Comparison of ENCODE assay signal across 17 cellular contexts in the genomic region with DNA sequence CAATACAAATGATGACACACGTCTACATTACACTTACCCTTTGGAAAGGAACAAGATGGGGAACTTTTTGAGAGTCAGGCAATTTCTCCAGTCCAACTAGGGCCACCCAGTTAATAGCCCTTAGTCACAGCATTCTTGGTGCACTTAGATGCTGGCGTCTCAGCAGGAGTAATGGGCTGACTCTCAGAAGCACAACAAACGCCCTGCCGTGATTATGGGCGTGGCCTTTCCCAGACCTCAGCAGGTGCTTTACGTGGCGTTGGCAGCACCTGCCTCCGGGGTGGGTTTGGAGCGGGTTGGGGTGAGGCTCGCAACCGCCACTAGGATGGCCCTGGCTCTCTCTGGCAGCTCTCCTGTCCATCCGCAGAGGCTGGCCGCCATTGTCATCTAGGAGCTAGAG.
DNase-seq lines count a peak whose midpoint lies in the region; ATAC-seq and TF ChIP-seq lines count a peak whose summit lies in the region.
"Had no signal": no experiment of that assay in that cellular context is flagged by ENCODE, and none has a peak within 500 bp of the region (broad histone marks: within the 10 kb centered on the region; RNA-seq: fewer than 3 reads in every experiment).

No MANE protein-coding gene starts in this region.

- no peaks in the 10 kb centered on the region for H3K4me1 ChIP-seq in colonic mucosa
- H3K4me1 ChIP-seq in sigmoid colon: no peaks in the 10 kb centered on the region

- no peaks in the 10 kb centered on the region for H3K27me3 ChIP-seq in colonic mucosa
- H3K27me3 ChIP-seq in sigmoid colon: peaks cover 0 to 5% (median 0%) of the 10 kb centered on the region in 3 donors

- 20 to 67% methylated on average over 13 of the region's 13 CpGs for WGBS in sigmoid colon, 2 donors

- H3K4me3 ChIP-seq in colonic mucosa (no peak overlapping the region), sigmoid colon (no peak overlapping the region)
- H3K4me3 ChIP-seq: A549 had no signal

- intact Hi-C loops in colonic mucosa (cut with DNase I) (no loop called here), sigmoid colon (cut with DNase I) (no loop called here)

- peak overlapping the region; percentile 65 for H3K27ac ChIP-seq in colonic mucosa
- H3K27ac ChIP-seq in sigmoid colon: no peak overlapping the region

- H3K9ac ChIP-seq in colonic mucosa (ENCODE audit: low read depth in 2 of 2, low read length in 2 of 2): peak overlapping the region in 1 of 2 donors; percentile 19

- TF ChIP-seq EP300 in sigmoid colon (IDR thresholded peaks at IDR 0.05): no peak

- TF ChIP-seq CTCF in colonic mucosa (IDR thresholded peaks at IDR 0.05): no peak
- no peak for TF ChIP-seq CTCF in sigmoid colon (IDR thresholded peaks at IDR 0.05)

- H3K9me3 ChIP-seq in colonic mucosa (no peaks in the 10 kb centered on the region), sigmoid colon (no peaks in the 10 kb centered on the region)
- H3K9me3 ChIP-seq: A549 had no signal

- DNase-seq in NCI-H146 (lab: John Stamatoyannopoulos, UW): peak; percentile 48
- no peak for DNase-seq in NCI-H146 treated with DMSO at 0.1 percent for 48 hours (lab: John Stamatoyannopoulos, UW; ENCODE audit: unreplicated experiment)
- peak; percentile 6 for DNase-seq in NCI-H2107 (lab: John Stamatoyannopoulos, UW)
- peak; percentile 87 for DNase-seq in colonic mucosa
- DNase-seq in sigmoid colon: peak; percentile 17
- DNase-seq: activated CD4-positive, alpha-beta T cell treated with anti-CD3 and anti-CD28 coated beads for 36 hours; activated naive CD4-positive, alpha-beta T cell treated with anti-CD3 and anti-CD28 coated beads, Interleukin-2, amount 50 U/mL, for 16 hours; CD4-positive, alpha-beta memory T cell; effector memory CD4-positive, alpha-beta T cell; GF-D8; MV-4-11; natural killer cell; NCI-H526 treated with DMSO at 0.1 percent for 48 hours had no signal

- TF ChIP-seq POLR2A in sigmoid colon (IDR thresholded peaks at IDR 0.05): no peak

- ATAC-seq in GM18498 (IDR thresholded peaks at IDR 0.05; ENCODE audit: unreplicated experiment) (no peak), HG03095 (IDR thresholded peaks at IDR 0.05; ENCODE audit: unreplicated experiment) (no peak), HG03045 (IDR thresholded peaks at IDR 0.05; ENCODE audit: unreplicated experiment) (no peak)
- ATAC-seq: A549; activated CD4-positive, alpha-beta T cell treated with anti-CD3 and anti-CD28 coated beads for 36 hours had no signal

- H3K36me3 ChIP-seq in colonic mucosa: no peaks in the 10 kb centered on the region
- no peaks in the 10 kb centered on the region for H3K36me3 ChIP-seq in sigmoid colon
